In the genomic region with DNA sequence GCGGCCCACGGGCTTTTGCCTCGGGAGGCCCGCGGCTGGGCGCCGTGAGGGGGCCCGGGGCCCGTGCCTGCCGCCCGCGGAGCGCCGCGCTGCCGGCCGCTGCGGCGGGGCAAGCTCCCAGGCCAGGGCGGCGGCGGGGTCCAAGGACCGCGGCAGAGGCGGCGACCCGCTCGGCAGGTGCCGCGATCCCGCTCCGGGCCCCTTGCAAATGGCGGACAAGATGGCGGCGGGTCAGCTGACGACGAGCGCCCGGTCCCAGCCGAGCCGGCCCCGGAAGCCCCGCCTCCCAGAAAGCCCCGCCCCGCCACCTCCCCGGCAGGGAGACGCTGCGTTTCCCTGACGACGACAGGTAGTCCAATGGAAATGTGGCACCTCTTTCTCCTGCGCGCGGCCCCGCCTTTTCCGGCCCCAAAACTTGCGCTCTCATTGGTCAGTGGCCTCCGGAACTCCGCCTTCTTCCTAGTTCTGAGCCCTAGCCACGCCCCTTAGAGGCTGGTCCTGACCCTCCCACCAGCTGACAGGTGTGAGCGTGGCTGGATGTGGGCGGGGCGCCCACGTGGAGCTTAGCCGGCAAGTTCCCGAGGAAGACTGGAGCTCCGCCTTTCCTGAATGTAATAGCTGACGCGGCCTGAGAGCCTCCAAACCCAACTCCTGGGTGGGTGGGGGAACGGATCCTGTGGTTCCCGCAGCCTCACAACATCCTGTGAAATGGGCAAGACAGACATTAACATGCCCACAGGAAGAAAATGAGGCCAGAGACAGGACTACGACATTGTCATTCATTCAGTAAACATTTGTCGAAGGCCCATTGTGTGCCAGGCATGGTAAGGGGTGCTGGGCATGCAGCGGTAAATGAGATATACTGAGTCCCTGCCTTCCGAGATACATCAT, we compare ENCODE assay signal across 8 cellular contexts. TPM values are rescaled to one million over a fixed set of nuclear protein-coding genes. Genes with fewer than 3 reads are reported as not detected.
A peak's percentile ranks its signal among the peaks of the same experiment; 100 is the strongest.
DNase-seq lines count a peak whose midpoint lies in the region; TF ChIP-seq lines count a peak whose summit lies in the region.

A gene (minus strand): TSS at position 228 of the 891 bp plus-strand sequence. CDS start 232 bp downstream, outside the sequence.

- no peaks in the 10 kb centered on the region for H3K36me3 Mint-ChIP-seq in activated naive CD4-positive, alpha-beta T cell treated with anti-CD3 and anti-CD28 coated beads for 36 hours (ENCODE audit: low read depth)

- peaks cover 39% of the 10 kb centered on the region for H3K4me1 Mint-ChIP-seq in activated naive CD4-positive, alpha-beta T cell treated with anti-CD3 and anti-CD28 coated beads for 36 hours (ENCODE audit: low read depth)

- H2AFZ ChIP-seq in neuron (ENCODE audit: low read depth, low read length): peak within 1 kb of the TSS; percentile 70

- H3K4me3 ChIP-seq in HFF-Myc (replicated peaks; ENCODE audit: low read depth, low read length) (peak within 1 kb of the TSS; percentile 96), neuron (ENCODE audit: low read length) (peak within 1 kb of the TSS; percentile 95), subcutaneous abdominal adipose tissue (ENCODE audit: low read depth in 1 of 5, low read length in 5 of 5) (peak within 1 kb of the TSS; percentile 74 to 95 (median 93))

- DNase-seq in GM03348 (ENCODE audit: low spot score) (peak; percentile 100), HFF-Myc (ENCODE audit: extremely low read depth, low read depth) (peak; percentile 99), NAMALWA (ENCODE audit: low spot score) (peak; percentile 100), SK-N-DZ (ENCODE audit: low spot score) (peak; percentile 98), foreskin melanocyte (peak; percentile 99)
- DNase-seq in activated naive CD4-positive, alpha-beta T cell treated with anti-CD3 and anti-CD28 coated beads for 36 hours: peak; percentile 100

- peaks cover 13% of the 10 kb centered on the region for H3K36me3 ChIP-seq in neuron (ENCODE audit: insufficient read depth, low read length)
- no peaks in the 10 kb centered on the region for H3K36me3 ChIP-seq in subcutaneous abdominal adipose tissue (ENCODE audit: control insufficient read depth in 5 of 5, insufficient read depth in 5 of 5, low read length in 5 of 5)

- H3K27ac Mint-ChIP-seq in activated naive CD4-positive, alpha-beta T cell treated with anti-CD3 and anti-CD28 coated beads for 36 hours: peak within 1 kb of the TSS; percentile 74

- H3K27ac ChIP-seq in subcutaneous abdominal adipose tissue (ENCODE audit: low read depth, low read length): peak within 1 kb of the TSS; percentile 84

- H3K27me3 ChIP-seq in neuron (ENCODE audit: insufficient read depth, low read length): no peaks in the 10 kb centered on the region
- H3K27me3 ChIP-seq in subcutaneous abdominal adipose tissue (ENCODE audit: control insufficient read depth in 5 of 5, insufficient read depth in 4 of 5, low read length in 5 of 5): peaks cover 0 to 4% (median 0%) of the 10 kb centered on the region in 5 donors

- TF ChIP-seq CTCF in HFF-Myc (IDR thresholded peaks at IDR 0.05; ENCODE audit: low read depth, low read length, missing control alignments): no peak

- H3K9me3 ChIP-seq in neuron (ENCODE audit: low read length) (no peaks in the 10 kb centered on the region), subcutaneous abdominal adipose tissue (ENCODE audit: control insufficient read depth in 5 of 5, low read length in 5 of 5) (no peaks in the 10 kb centered on the region)

- CTCF ChIA-PET in activated naive CD4-positive, alpha-beta T cell treated with anti-CD3 and anti-CD28 coated beads for 36 hours (lab: Charles Lee): interaction anchor here (0.6 to 1.0 kb wide), 6 partner anchors 18 to 111 kb away, joined by 3 to 4 read pairs (median 3); a partner anchor contains a TSS

- no peaks in the 10 kb centered on the region for H3K9me3 Mint-ChIP-seq in activated naive CD4-positive, alpha-beta T cell treated with anti-CD3 and anti-CD28 coated beads for 36 hours

- H3K4me1 ChIP-seq in neuron (ENCODE audit: insufficient read depth, low read length): peaks cover 29% of the 10 kb centered on the region
- peaks cover 12 to 37% (median 32%) of the 10 kb centered on the region in 5 donors for H3K4me1 ChIP-seq in subcutaneous abdominal adipose tissue (ENCODE audit: control insufficient read depth in 5 of 5, insufficient read depth in 5 of 5, low read length in 5 of 5)

- intact Hi-C loops in activated naive CD4-positive, alpha-beta T cell treated with anti-CD3 and anti-CD28 coated beads for 36 hours (cut with micrococcal nuclease): loop anchor here (1.0 to 5.0 kb wide), 10 partner anchors 12 to 471 kb away; a partner anchor contains a TSS

- H3K27me3 Mint-ChIP-seq in activated naive CD4-positive, alpha-beta T cell treated with anti-CD3 and anti-CD28 coated beads for 36 hours (ENCODE audit: low read depth): no peaks in the 10 kb centered on the region

- H3K4me3 Mint-ChIP-seq in activated naive CD4-positive, alpha-beta T cell treated with anti-CD3 and anti-CD28 coated beads for 36 hours: peak within 1 kb of the TSS; percentile 83

- H3K9ac ChIP-seq in subcutaneous abdominal adipose tissue (ENCODE audit: low read length in 5 of 5): peak within 1 kb of the TSS; percentile 81 to 99 (median 97)

RNA-seq across cellular contexts. Expression of the gene that starts here (rescaled TPM):
- 50.3 and 54.1 TPM in 2 replicates for polyA plus RNA-seq in SK-N-DZ (2014; cell fraction: cytosol; rRNA removed)
- 93.0 and 103 TPM in 2 replicates for polyA plus RNA-seq in SK-N-DZ (2014; cell fraction: nucleus; rRNA removed)
- 10 to 100 TPM; 60.5 to 64.2 TPM for total RNA-seq in activated naive CD4-positive, alpha-beta T cell treated with anti-CD3 and anti-CD28 coated beads for 36 hours

Comparison
In these comparisons a context has a peak if more than half of its experiments do, and no peak if none do; other contexts are left out.
1. Peak in every context shown above with its lines: DNase-seq, H3K4me3 ChIP-seq and H3K27ac ChIP-seq.